ENCODE assay signal across 18 cellular contexts in the genomic region with DNA sequence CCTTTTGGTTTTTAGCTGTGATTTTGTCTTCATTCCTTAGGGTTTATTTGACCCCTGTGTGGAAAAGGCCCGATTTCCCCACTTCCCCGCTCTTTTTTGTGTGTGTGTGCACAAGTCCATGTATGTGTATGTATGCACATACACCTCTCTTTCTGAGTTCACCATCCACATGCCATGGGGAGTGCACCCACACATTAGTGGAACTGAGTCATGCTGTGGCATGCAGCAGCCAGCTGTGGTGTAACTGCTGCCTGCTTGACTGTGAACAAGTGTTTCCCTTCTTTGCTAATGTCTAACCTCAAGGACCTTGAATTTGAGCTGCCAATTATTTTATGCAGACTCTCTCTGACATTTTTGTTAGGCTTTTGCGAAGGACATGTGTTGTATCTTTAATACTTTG.
A peak's percentile ranks its signal among the peaks of the same experiment; 100 is the strongest.
DNase-seq lines count a peak whose midpoint lies in the region; ATAC-seq, FAIRE-seq and TF ChIP-seq lines count a peak whose summit lies in the region.
"Had no signal": no experiment of that assay in that cellular context is flagged by ENCODE, and none has a peak within 500 bp of the region (broad histone marks: within the 10 kb centered on the region; RNA-seq: fewer than 3 reads in every experiment).

No MANE protein-coding gene starts in this region.

- 100% methylated on average over 3 of the region's 3 CpGs for WGBS in mammary epithelial cell (ENCODE audit: low coverage, missing lambda C conversion rate)

- H3K9me3 ChIP-seq in AG04450 (ENCODE audit: control insufficient read depth, insufficient read depth, low read length): peaks cover 6% of the 10 kb centered on the region; the same call in 1 of the 2 replicates
- H3K9me3 ChIP-seq in mammary epithelial cell (replicated peaks; ENCODE audit: insufficient read depth, low read length): no peaks in the 10 kb centered on the region
- H3K9me3 ChIP-seq in lower lobe of right lung: no peaks in the 10 kb centered on the region
- H3K9me3 ChIP-seq: sigmoid colon, vagina had no signal

- in situ Hi-C loops in mammary epithelial cell (cut with MboI; ENCODE audit: low sequenced_read_pairs in 2 of 2): no loop called here

- H3K4me1 ChIP-seq in mammary epithelial cell (ENCODE audit: insufficient read depth, low read length) (peaks cover 39% of the 10 kb centered on the region), lower lobe of right lung (peaks cover 6% of the 10 kb centered on the region)

- H3K27me3 ChIP-seq in AG04450 (ENCODE audit: control insufficient read depth, insufficient read depth, low read length) (no peaks in the 10 kb centered on the region), mammary epithelial cell (ENCODE audit: insufficient read depth, low read length) (no peaks in the 10 kb centered on the region), lower lobe of right lung (ENCODE audit: low read depth) (no peaks in the 10 kb centered on the region)
- H3K27me3 ChIP-seq: sigmoid colon, vagina had no signal

- TF ChIP-seq CTCF in AG04450 (IDR thresholded peaks at IDR 0.05; ENCODE audit: low read depth, low read length) (no peak), mammary epithelial cell (conservative IDR thresholded peaks at IDR 0.05 in 1 of 2, IDR thresholded peaks at IDR 0.05 in 1 of 2; ENCODE audit: extremely low read depth in 1 of 2, insufficient read depth in 1 of 2, low read depth in 1 of 2, low read length in 2 of 2) (no peak), lower lobe of right lung (IDR thresholded peaks at IDR 0.05) (no peak)

- H3K79me2 ChIP-seq in mammary epithelial cell (ENCODE audit: insufficient read depth, low read length): no peaks in the 10 kb centered on the region

- no peaks in the 10 kb centered on the region for H4K20me1 ChIP-seq in mammary epithelial cell (ENCODE audit: insufficient read depth, low read length)

- no peak overlapping the region for H3K9ac ChIP-seq in mammary epithelial cell (ENCODE audit: insufficient read depth, low read length)

- intact Hi-C loops in mammary epithelial cell (cut with micrococcal nuclease): loop anchor here (2.0 to 10.0 kb wide), 3 partner anchors 43 to 437 kb away; a partner anchor contains a TSS
- intact Hi-C loops in lower lobe of right lung (cut with DNase I): no loop called here

- BruUV-seq in mammary epithelial cell (replicated peaks; lab: Mats Ljungman, UMichigan): no TSS peak

- ATAC-seq in lower lobe of right lung (no peak), HG02970 (IDR thresholded peaks at IDR 0.05; ENCODE audit: low FRiP score, unreplicated experiment) (no peak)
- ATAC-seq: activated T-cell treated with anti-CD3 and anti-CD28 coated beads, Interleukin-2, amount 50 U/mL, for 4 hours; PC-3 had no signal

- DNase-seq in AG04450 (ENCODE audit: low read depth, low spot score) (peak; percentile 23), HTR-8/SVneo (ENCODE audit: insufficient read length, low spot score) (no peak), mammary epithelial cell (peak; percentile 77), kidney glomerular epithelial cell (lab: John Stamatoyannopoulos, UW) (peak; percentile 13), activated T-cell treated with anti-CD3 and anti-CD28 coated beads for 4 hours (no peak), lower lobe of right lung (no peak)
- DNase-seq in activated T-cell treated with anti-CD3 and anti-CD28 coated beads, Interleukin-2, amount 50 U/mL, for 48 hours: no peak
- DNase-seq: activated CD4-positive, CD25-positive, alpha-beta regulatory T cell treated with anti-CD3 and anti-CD28 coated beads, Interleukin-2, amount 50 U/mL, for 72 hours; activated T-cell treated with anti-CD3 and anti-CD28 coated beads, Interleukin-2, amount 50 U/mL, for 4 hours; KG1; NCI-H1930; NCI-H526; PC-3; sigmoid colon; stimulated activated naive CD4-positive, alpha-beta T cell treated with Interleukin-2 at 50 U/mL for 16 hours; T-helper 1 cell had no signal

- H3K4me3 ChIP-seq in AG04450 (ENCODE audit: low read depth, low read length): no peak overlapping the region
- no peak overlapping the region for H3K4me3 ChIP-seq in mammary epithelial cell (replicated peaks in 1 of 3; ENCODE audit: insufficient read depth in 1 of 3, low read depth in 2 of 3, low read length in 3 of 3)
- no peak overlapping the region for H3K4me3 ChIP-seq in lower lobe of right lung
- H3K4me3 ChIP-seq: sigmoid colon, vagina had no signal

- dilution Hi-C loops in mammary epithelial cell (cut with HindIII; ENCODE audit: low sequenced_read_pairs): no loop called here

- peak; percentile 62 for FAIRE-seq in HTR-8/SVneo (lab: Jason Lieb, UNC)

- H3K36me3 ChIP-seq in mammary epithelial cell (ENCODE audit: insufficient read depth, low read length): no peaks in the 10 kb centered on the region
- no peaks in the 10 kb centered on the region for H3K36me3 ChIP-seq in lower lobe of right lung
- H3K36me3 ChIP-seq: sigmoid colon, vagina had no signal

- POLR2A ChIA-PET in AG04450 (lab: Yijun Ruan, JAX): interaction anchor here (0.6 to 2.4 kb wide), 3 partner anchors 11 to 159 kb away, joined by 3 to 30 read pairs (median 4); no protein-coding TSS in a partner anchor

- H2AFZ ChIP-seq in mammary epithelial cell (ENCODE audit: low read depth, low read length): no peak overlapping the region

- H3K27ac ChIP-seq in AG04450 (ENCODE audit: low read depth, low read length) (no peak overlapping the region), mammary epithelial cell (ENCODE audit: insufficient read depth, low read depth, low read length) (peak overlapping the region; percentile 69), lower lobe of right lung (no peak overlapping the region)
- H3K27ac ChIP-seq: vagina had no signal

- H3K4me2 ChIP-seq in mammary epithelial cell (ENCODE audit: insufficient read depth, low read depth, low read length): no peak overlapping the region

- CTCF ChIA-PET in AG04450 (lab: Charles Lee): interaction anchor here (0.6 to 1.4 kb wide), 2 partner anchors 135 to 301 kb away, joined by 3 to 4 read pairs; no protein-coding TSS in a partner anchor
- CTCF ChIA-PET in mammary epithelial cell (lab: Charles Lee; ENCODE audit: low non-redundant PET): no interaction called here

Comparison
In these comparisons a context has a peak if more than half of its experiments do, and no peak if none do; other contexts are left out.
1. DNase-seq: peak in AG04450 (single experiment), mammary epithelial cell (single experiment) and kidney glomerular epithelial cell (single experiment); none in HTR-8/SVneo (single experiment), activated T-cell treated with anti-CD3 and anti-CD28 coated beads, Interleukin-2, amount 50 U/mL, for 48 hours (0 of 2), activated T-cell treated with anti-CD3 and anti-CD28 coated beads for 4 hours (single experiment) and lower lobe of right lung (single experiment).